1 cellular context compared by ENCODE assay signal in genomic region chr1:44631647-44632510, GRCh38.
TF ChIP-seq lines count a peak whose summit lies in the region.

No MANE protein-coding gene starts in this region.

TF ChIP-seq in SK-N-SH, 30 proteins besides CTCF, POLR2A, EP300 and RAD21:
- TF ChIP-seq GABPA (IDR thresholded peaks at IDR 0.05; ENCODE audit: low read depth) (no peak), RXRA (IDR thresholded peaks at IDR 0.05; ENCODE audit: borderline replicate concordance, low read depth) (no peak), MAX (IDR thresholded peaks at IDR 0.05; ENCODE audit: low read depth) (peak; percentile 86), JUND (IDR thresholded peaks at IDR 0.05) (no peak), USF2 (IDR thresholded peaks at IDR 0.05; ENCODE audit: borderline replicate concordance, low read depth, low read length) (peak; percentile 65), SIN3A (IDR thresholded peaks at IDR 0.05; ENCODE audit: borderline replicate concordance, low read depth, low read length) (0 out of 2 replicates have a peak, but pooled peaks have one; percentile 26), CHD2 (IDR thresholded peaks at IDR 0.05; ENCODE audit: low read length, partially characterized antibody) (no peak), FOXM1 (IDR thresholded peaks at IDR 0.05; ENCODE audit: low read depth) (no peak), RCOR1 (IDR thresholded peaks at IDR 0.05; ENCODE audit: low read length) (no peak), RFX5 (IDR thresholded peaks at IDR 0.05; ENCODE audit: low read length) (no peak), GATA2 (CRISPR knock-in tag; IDR thresholded peaks at IDR 0.05) (no peak), TCF12 (IDR thresholded peaks at IDR 0.05) (no peak), FOXJ3 (CRISPR knock-in tag; IDR thresholded peaks at IDR 0.05) (peak; percentile 25; the same call in 1 of the 2 replicates), FOSL2 (IDR thresholded peaks at IDR 0.05; ENCODE audit: borderline replicate concordance, low read depth) (no peak), USF1 (IDR thresholded peaks at IDR 0.05; ENCODE audit: borderline replicate concordance, low read depth) (peak; percentile 95), EZH2phosphoT487 (IDR thresholded peaks at IDR 0.05; ENCODE audit: borderline replicate concordance, low read depth) (no peak), REST (IDR thresholded peaks at IDR 0.05; ENCODE audit: low read depth, low read length) (peak; percentile 7; the same call in 1 of the 2 replicates), PBX3 (IDR thresholded peaks at IDR 0.05) (no peak), ELF1 (IDR thresholded peaks at IDR 0.05) (peak; percentile 91), MEF2A (IDR thresholded peaks at IDR 0.05; ENCODE audit: borderline replicate concordance, low read depth) (no peak), MXI1 (IDR thresholded peaks at IDR 0.05; ENCODE audit: low read depth, low read length) (peak; percentile 26; the same call in 1 of the 2 replicates), SMC3 (IDR thresholded peaks at IDR 0.05; ENCODE audit: low read depth, low read length) (no peak), TEAD4 (IDR thresholded peaks at IDR 0.05; ENCODE audit: borderline replicate concordance, insufficient read depth) (no peak), YY1 (IDR thresholded peaks at IDR 0.05; ENCODE audit: low read depth) (peak; percentile 92), IRF3 (IDR thresholded peaks at IDR 0.05; ENCODE audit: low read depth, low read length) (no peak), ZBTB33 (IDR thresholded peaks at IDR 0.05; ENCODE audit: borderline replicate concordance, low read depth) (no peak), TAF1 (IDR thresholded peaks at IDR 0.05; ENCODE audit: borderline replicate concordance, low read depth, low read length) (peak; percentile 78), NFIC (IDR thresholded peaks at IDR 0.05; ENCODE audit: borderline replicate concordance) (no peak; the same call in 1 of the 2 replicates), NRF1 (IDR thresholded peaks at IDR 0.05; ENCODE audit: low read depth, low read length) (no peak), POLR2AphosphoS5 (IDR thresholded peaks at IDR 0.05; ENCODE audit: low read depth, low read length) (peak; percentile 74)
